ENCODE assay signal across 9 cellular contexts in genomic region chr5:172775326-172776234, GRCh38. TPM values are rescaled to one million over a fixed set of nuclear protein-coding genes. Genes with fewer than 3 reads are reported as not detected.
DNase-seq lines count a peak whose midpoint lies in the region; ATAC-seq and TF ChIP-seq lines count a peak whose summit lies in the region.
"Had no signal": no experiment of that assay in that cellular context is flagged by ENCODE, and none has a peak within 500 bp of the region (broad histone marks: within the 10 kb centered on the region; RNA-seq: fewer than 3 reads in every experiment).

No MANE protein-coding gene starts in this region.

- CTCF ChIA-PET in RWPE1 (lab: Yijun Ruan, JAX), result interaction anchor here (0.5 to 1.0 kb wide), 5 partner anchors 15 to 178 kb away, joined by 3 read pairs; no protein-coding TSS in a partner anchor

- no peaks in the 10 kb centered on the region for H3K9me2 ChIP-seq in Karpas-422 (replicated peaks; ENCODE audit: insufficient read depth, low read length)

- peaks cover 19% of the 10 kb centered on the region for H3K4me1 ChIP-seq in Karpas-422 (ENCODE audit: low read length)

- H3K27ac ChIP-seq in RWPE1 (peak overlapping the region; percentile 100), Karpas-422 (ENCODE audit: low read length) (no peak overlapping the region)

- no peaks in the 10 kb centered on the region for H4K20me1 ChIP-seq in Karpas-422 (ENCODE audit: insufficient read depth, low read depth, low read length)

- H3K27me3 ChIP-seq in Karpas-422 (ENCODE audit: low read length), result no peaks in the 10 kb centered on the region

- H2AFZ ChIP-seq in Karpas-422 (ENCODE audit: low read length), result no peak overlapping the region

- POLR2A ChIA-PET in RWPE1 (lab: Yijun Ruan, JAX; ENCODE audit: low non-redundant PET), result interaction anchor here (0.7 kb wide), 1 partner anchor 15 kb away, joined by 3 read pairs; no protein-coding TSS in a partner anchor

- no peaks in the 10 kb centered on the region for H3K36me3 ChIP-seq in Karpas-422 (ENCODE audit: insufficient read depth, low read length)

- H3K4me3 ChIP-seq in Karpas-422 (ENCODE audit: low read length), result no peak overlapping the region

- no peaks in the 10 kb centered on the region for H3K79me2 ChIP-seq in Karpas-422 (ENCODE audit: low read length)

- no peak for TF ChIP-seq CTCF in RWPE1 (conservative IDR thresholded peaks at IDR 0.05; ENCODE audit: low read depth)

- H3K9ac ChIP-seq in Karpas-422 (ENCODE audit: low read length), result no peak overlapping the region

- DNase-seq in ELF-1 (ENCODE audit: low read depth, low spot score), result peak; percentile 21
- peak; percentile 76 for DNase-seq in RWPE1 (ENCODE audit: low spot score)
- peak; percentile 91 for DNase-seq in fibroblast of the conjunctiva (ENCODE audit: low read depth)
- DNase-seq in renal cortical epithelial cell (ENCODE audit: low read depth), result peak; percentile 94
- no peak for DNase-seq in Karpas-422
- no peak for DNase-seq in NCI-H524 treated with DMSO at 0.1 percent for 48 hours (lab: John Stamatoyannopoulos, UW)
- DNase-seq: activated naive CD8-positive, alpha-beta T cell treated with anti-CD3 and anti-CD28 coated beads, Interleukin-2, amount 10 ng/mL, durations not matched to agents 7 days and 5 days had no signal

- no peak overlapping the region for H3K4me2 ChIP-seq in Karpas-422 (ENCODE audit: low read depth, low read length, poor library complexity, severe bottlenecking)

- no peak for ATAC-seq in HG03196 (IDR thresholded peaks at IDR 0.05; ENCODE audit: unreplicated experiment)
- ATAC-seq in GM18511 (IDR thresholded peaks at IDR 0.05; ENCODE audit: unreplicated experiment), result no peak

- H3K9me3 ChIP-seq in Karpas-422 (ENCODE audit: low read length), result no peaks in the 10 kb centered on the region

RNA-seq across cellular contexts. Expression of gene DUSP1, which starts 4.6 kb away (rescaled TPM):
- total RNA-seq in renal cortical epithelial cell, result 203 and 294 TPM in 2 replicates
- 9.0 and 10.5 TPM in 2 replicates for total RNA-seq in Karpas-422 (2014; rRNA removed; shearing (Covaris generic); ENCODE audit: low replicate concordance)

RNA-seq across cellular contexts. Expression of gene ERGIC1, which starts 58.5 kb away (rescaled TPM):
- 143 and 240 TPM in 2 replicates for total RNA-seq in renal cortical epithelial cell
- total RNA-seq in Karpas-422 (2014; rRNA removed; shearing (Covaris generic); ENCODE audit: low replicate concordance), result 54.4 and 67.2 TPM in 2 replicates

Comparison
In these comparisons a context has a peak if more than half of its experiments do, and no peak if none do; other contexts are left out.
1. DNase-seq: peak in ELF-1 (single experiment), RWPE1 (single experiment), fibroblast of the conjunctiva (single experiment) and renal cortical epithelial cell (single experiment); none in Karpas-422 (single experiment) and NCI-H524 treated with DMSO at 0.1 percent for 48 hours (single experiment).
2. RNA of gene DUSP1, which starts 4.6 kb away (total RNA-seq): 203 to 294 TPM in renal cortical epithelial cell; 9.0 to 10.5 TPM in Karpas-422; every median in the first group is over 10 times any median in the second.